ENCODE assay signal across 15 cellular contexts in the genomic region with DNA sequence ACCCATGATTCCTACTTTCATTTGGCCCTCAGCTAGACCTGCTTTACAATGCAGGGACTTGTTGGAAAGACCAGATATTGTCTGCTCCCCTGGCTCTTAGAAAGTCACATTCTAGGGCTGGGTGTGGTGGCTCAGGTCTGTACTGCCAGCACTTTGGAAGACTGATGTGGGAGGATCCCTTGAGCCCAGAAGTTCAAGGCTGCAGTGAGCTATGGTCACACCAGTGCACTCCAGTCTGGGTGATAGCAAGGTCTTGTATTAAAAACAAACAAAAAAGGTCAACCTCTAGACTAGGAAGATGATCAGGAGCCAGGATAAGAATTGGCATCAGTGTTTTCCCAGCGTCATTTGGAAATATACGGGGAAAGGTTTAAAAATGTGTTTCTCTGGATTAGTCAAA.
A peak's percentile ranks its signal among the peaks of the same experiment; 100 is the strongest.
DNase-seq lines count a peak whose midpoint lies in the region; ATAC-seq and TF ChIP-seq lines count a peak whose summit lies in the region.
"Had no signal": no experiment of that assay in that cellular context is flagged by ENCODE, and none has a peak within 500 bp of the region (broad histone marks: within the 10 kb centered on the region; RNA-seq: fewer than 3 reads in every experiment).

No MANE protein-coding gene starts in this region.

- no peak for TF ChIP-seq CTCF in right lobe of liver (IDR thresholded peaks at IDR 0.05)
- TF ChIP-seq CTCF in right atrium auricular region (IDR thresholded peaks at IDR 0.05) = no peak

- no peak for ATAC-seq in activated naive CD4-positive, alpha-beta T cell treated with anti-CD3 and anti-CD28 coated beads, Interleukin-2, amount 50 U/mL, for 72 hours
- ATAC-seq in right lobe of liver = peak in 3 of 4 donors; percentile 10 to 66 (median 33)
- no peak for ATAC-seq in HG03432 (IDR thresholded peaks at IDR 0.05; ENCODE audit: unreplicated experiment)

- peak overlapping the region; percentile 47 for H3K27ac Mint-ChIP-seq in activated naive CD4-positive, alpha-beta T cell treated with anti-CD3 and anti-CD28 coated beads, Interleukin-2, amount 50 U/mL, for 24 hours
- no peak overlapping the region for H3K27ac Mint-ChIP-seq in activated naive CD4-positive, alpha-beta T cell treated with anti-CD3 and anti-CD28 coated beads, Interleukin-2, amount 50 U/mL, for 72 hours
- H3K27ac Mint-ChIP-seq in activated T-helper 1 cell treated with anti-CD3 and anti-CD28 coated beads, Interleukin-12 subunit alpha, Interleukin-12 subunit beta, Interleukin-2, Interleukin-4 antibody, amounts not matched to agents 30 ng/mL and 10 ng/mL and 1 ng/mL, durations not matched to agents 14 hours and 24 hours and 36 hours = peak overlapping the region; percentile 8

- WGBS in right lobe of liver (ENCODE audit: insufficient coverage, low coverage, low lambda C conversion rate, missing lambda C conversion rate) = 27% methylated on average over 2 of the region's 2 CpGs

- H3K27me3 Mint-ChIP-seq in activated naive CD4-positive, alpha-beta T cell treated with anti-CD3 and anti-CD28 coated beads, Interleukin-2, amount 50 U/mL, for 24 hours = no peaks in the 10 kb centered on the region
- no peaks in the 10 kb centered on the region for H3K27me3 Mint-ChIP-seq in activated T-helper 1 cell treated with anti-CD3 and anti-CD28 coated beads, Interleukin-12 subunit alpha, Interleukin-12 subunit beta, Interleukin-2, Interleukin-4 antibody, amounts not matched to agents 30 ng/mL and 10 ng/mL and 1 ng/mL, durations not matched to agents 14 hours and 24 hours and 36 hours (ENCODE audit: insufficient read depth)

- no peak overlapping the region for H3K4me3 Mint-ChIP-seq in activated naive CD4-positive, alpha-beta T cell treated with anti-CD3 and anti-CD28 coated beads, Interleukin-2, amount 50 U/mL, for 24 hours
- no peak overlapping the region for H3K4me3 Mint-ChIP-seq in activated T-helper 1 cell treated with anti-CD3 and anti-CD28 coated beads, Interleukin-12 subunit alpha, Interleukin-12 subunit beta, Interleukin-2, Interleukin-4 antibody, amounts not matched to agents 30 ng/mL and 10 ng/mL and 1 ng/mL, durations not matched to agents 14 hours and 24 hours and 36 hours
- H3K4me3 Mint-ChIP-seq: CD4-positive, CD25-positive, alpha-beta regulatory T cell had no signal

- H3K9me3 ChIP-seq in right lobe of liver = no peaks in the 10 kb centered on the region
- no peaks in the 10 kb centered on the region for H3K9me3 ChIP-seq in subcutaneous abdominal adipose tissue (ENCODE audit: control insufficient read depth in 5 of 5, low read length in 5 of 5)
- no peaks in the 10 kb centered on the region for H3K9me3 ChIP-seq in right atrium auricular region
- H3K9me3 ChIP-seq: BLaER1 treated with 17β-estradiol and CSF1 and Interleukin-3, amounts not matched to agents 10 nM and 100 nM; HAP-1 had no signal

- H3K27me3 ChIP-seq in right lobe of liver = no peaks in the 10 kb centered on the region
- no peaks in the 10 kb centered on the region for H3K27me3 ChIP-seq in subcutaneous abdominal adipose tissue (ENCODE audit: control insufficient read depth in 5 of 5, insufficient read depth in 4 of 5, low read length in 5 of 5)
- no peaks in the 10 kb centered on the region for H3K27me3 ChIP-seq in right atrium auricular region
- H3K27me3 ChIP-seq: BLaER1 treated with 17β-estradiol and CSF1 and Interleukin-3, amounts not matched to agents 10 nM and 100 nM had no signal

- peaks cover 0 to 42% (median 12%) of the 10 kb centered on the region in 4 donors for H3K4me1 ChIP-seq in right lobe of liver
- H3K4me1 ChIP-seq in subcutaneous abdominal adipose tissue (ENCODE audit: control insufficient read depth in 5 of 5, insufficient read depth in 5 of 5, low read length in 5 of 5) = peaks cover 2 to 22% (median 17%) of the 10 kb centered on the region in 5 donors
- peaks cover 0 to 6% of the 10 kb centered on the region in 2 donors for H3K4me1 ChIP-seq in right atrium auricular region
- H3K4me1 ChIP-seq: HAP-1 had no signal

- H3K36me3 ChIP-seq in right lobe of liver (no peaks in the 10 kb centered on the region), subcutaneous abdominal adipose tissue (ENCODE audit: control insufficient read depth in 5 of 5, insufficient read depth in 5 of 5, low read length in 5 of 5) (peaks cover 8 to 42% (median 32%) of the 10 kb centered on the region in 5 donors), right atrium auricular region (peaks cover 41% of the 10 kb centered on the region)
- H3K36me3 ChIP-seq: BLaER1 treated with 17β-estradiol and CSF1 and Interleukin-3, amounts not matched to agents 10 nM and 100 nM; HAP-1 had no signal

- intact Hi-C loops in activated T-helper 1 cell treated with anti-CD3 and anti-CD28 coated beads, Interleukin-12 subunit alpha, Interleukin-12 subunit beta, Interleukin-2, Interleukin-4 antibody, amounts not matched to agents 30 ng/mL and 10 ng/mL and 1 ng/mL, durations not matched to agents 14 hours and 24 hours and 36 hours (cut with micrococcal nuclease) = no loop called here
- intact Hi-C loops in right lobe of liver (cut with DNase I) = no loop called here

- H3K27ac ChIP-seq in right lobe of liver (peak overlapping the region in 1 of 3 donors; percentile 2), subcutaneous abdominal adipose tissue (ENCODE audit: low read depth, low read length) (peak overlapping the region; percentile 48), right atrium auricular region (no peak overlapping the region)
- H3K27ac ChIP-seq: 22Rv1; BLaER1 treated with 17β-estradiol and CSF1 and Interleukin-3, amounts not matched to agents 10 nM and 100 nM had no signal

- peaks cover 4% of the 10 kb centered on the region for H3K4me1 Mint-ChIP-seq in activated naive CD4-positive, alpha-beta T cell treated with anti-CD3 and anti-CD28 coated beads, Interleukin-2, amount 50 U/mL, for 24 hours
- peaks cover 48% of the 10 kb centered on the region for H3K4me1 Mint-ChIP-seq in activated T-helper 1 cell treated with anti-CD3 and anti-CD28 coated beads, Interleukin-12 subunit alpha, Interleukin-12 subunit beta, Interleukin-2, Interleukin-4 antibody, amounts not matched to agents 30 ng/mL and 10 ng/mL and 1 ng/mL, durations not matched to agents 14 hours and 24 hours and 36 hours (ENCODE audit: low read depth)

- no peaks in the 10 kb centered on the region for H3K9me3 Mint-ChIP-seq in activated naive CD4-positive, alpha-beta T cell treated with anti-CD3 and anti-CD28 coated beads, Interleukin-2, amount 50 U/mL, for 24 hours
- no peaks in the 10 kb centered on the region for H3K9me3 Mint-ChIP-seq in activated naive CD4-positive, alpha-beta T cell treated with anti-CD3 and anti-CD28 coated beads, Interleukin-2, amount 50 U/mL, for 72 hours
- H3K9me3 Mint-ChIP-seq in activated T-helper 1 cell treated with anti-CD3 and anti-CD28 coated beads, Interleukin-12 subunit alpha, Interleukin-12 subunit beta, Interleukin-2, Interleukin-4 antibody, amounts not matched to agents 30 ng/mL and 10 ng/mL and 1 ng/mL, durations not matched to agents 14 hours and 24 hours and 36 hours = no peaks in the 10 kb centered on the region
- H3K9me3 Mint-ChIP-seq: CD4-positive, CD25-positive, alpha-beta regulatory T cell had no signal

- no peak for TF ChIP-seq POLR2A in right lobe of liver (IDR thresholded peaks at IDR 0.05)

- DNase-seq in activated naive CD4-positive, alpha-beta T cell treated with anti-CD3 and anti-CD28 coated beads, Interleukin-2, amount 50 U/mL, for 72 hours (ENCODE audit: low spot score in 2 of 2) = no peak
- no peak for DNase-seq in activated T-helper 1 cell treated with anti-CD3 and anti-CD28 coated beads, Interleukin-12 subunit alpha, Interleukin-12 subunit beta, Interleukin-2, Interleukin-4 antibody, amounts not matched to agents 30 ng/mL and 10 ng/mL and 1 ng/mL, durations not matched to agents 14 hours and 24 hours and 36 hours (ENCODE audit: low spot score)
- DNase-seq in right lobe of liver = peak in 2 of 3 donors; percentile 63 to 68
- DNase-seq in activated T-cell treated with anti-CD3 and anti-CD28 coated beads, Interleukin-2, amount 50 U/mL, for 1 hour = no peak
- DNase-seq in right atrium auricular region (ENCODE audit: low spot score) = no peak
- DNase-seq: AML-193; CD4-positive, CD25-positive, alpha-beta regulatory T cell; DMS53; GF-D8 had no signal

- H3K4me3 ChIP-seq in right lobe of liver (no peak overlapping the region), subcutaneous abdominal adipose tissue (ENCODE audit: low read depth in 1 of 5, low read length in 5 of 5) (no peak overlapping the region), right atrium auricular region (no peak overlapping the region)
- H3K4me3 ChIP-seq: BLaER1 treated with 17β-estradiol and CSF1 and Interleukin-3, amounts not matched to agents 10 nM and 100 nM; HAP-1 had no signal

- H3K9ac ChIP-seq in subcutaneous abdominal adipose tissue (ENCODE audit: low read length in 5 of 5) = no peak overlapping the region
- H3K9ac ChIP-seq: BLaER1 treated with 17β-estradiol and CSF1 and Interleukin-3, amounts not matched to agents 10 nM and 100 nM had no signal

- H3K36me3 Mint-ChIP-seq in activated naive CD4-positive, alpha-beta T cell treated with anti-CD3 and anti-CD28 coated beads, Interleukin-2, amount 50 U/mL, for 24 hours = no peaks in the 10 kb centered on the region
- peaks cover 0 to 26% of the 10 kb centered on the region in 2 donors for H3K36me3 Mint-ChIP-seq in activated naive CD4-positive, alpha-beta T cell treated with anti-CD3 and anti-CD28 coated beads, Interleukin-2, amount 50 U/mL, for 72 hours
- H3K36me3 Mint-ChIP-seq in activated T-helper 1 cell treated with anti-CD3 and anti-CD28 coated beads, Interleukin-12 subunit alpha, Interleukin-12 subunit beta, Interleukin-2, Interleukin-4 antibody, amounts not matched to agents 30 ng/mL and 10 ng/mL and 1 ng/mL, durations not matched to agents 14 hours and 24 hours and 36 hours (ENCODE audit: low read depth) = peaks cover 15% of the 10 kb centered on the region
- H3K36me3 Mint-ChIP-seq: CD4-positive, CD25-positive, alpha-beta regulatory T cell had no signal

Comparison
In these comparisons a context has a peak if more than half of its experiments do, and no peak if none do; other contexts are left out.
1. H3K27ac Mint-ChIP-seq: peak in activated naive CD4-positive, alpha-beta T cell treated with anti-CD3 and anti-CD28 coated beads, Interleukin-2, amount 50 U/mL, for 24 hours (single experiment) and activated T-helper 1 cell treated with anti-CD3 and anti-CD28 coated beads, Interleukin-12 subunit alpha, Interleukin-12 subunit beta, Interleukin-2, Interleukin-4 antibody, amounts not matched to agents 30 ng/mL and 10 ng/mL and 1 ng/mL, durations not matched to agents 14 hours and 24 hours and 36 hours (single experiment); none in activated naive CD4-positive, alpha-beta T cell treated with anti-CD3 and anti-CD28 coated beads, Interleukin-2, amount 50 U/mL, for 72 hours (0 of 2).
2. ATAC-seq: peak in right lobe of liver (3 of 4); none in activated naive CD4-positive, alpha-beta T cell treated with anti-CD3 and anti-CD28 coated beads, Interleukin-2, amount 50 U/mL, for 72 hours (0 of 2) and HG03432 (single experiment).
3. DNase-seq: peak in right lobe of liver (2 of 3); none in activated naive CD4-positive, alpha-beta T cell treated with anti-CD3 and anti-CD28 coated beads, Interleukin-2, amount 50 U/mL, for 72 hours (0 of 2), activated T-helper 1 cell treated with anti-CD3 and anti-CD28 coated beads, Interleukin-12 subunit alpha, Interleukin-12 subunit beta, Interleukin-2, Interleukin-4 antibody, amounts not matched to agents 30 ng/mL and 10 ng/mL and 1 ng/mL, durations not matched to agents 14 hours and 24 hours and 36 hours (single experiment), activated T-cell treated with anti-CD3 and anti-CD28 coated beads, Interleukin-2, amount 50 U/mL, for 1 hour (single experiment) and right atrium auricular region (single experiment).